Comparison of ENCODE assay signal across 1 cellular context in genomic region chr6:147726342-147726741, GRCh38.
TF ChIP-seq lines count a peak whose summit lies in the region.

No MANE protein-coding gene starts in this region.

TF ChIP-seq in K562, 482 proteins besides CTCF, POLR2A, EP300 and RAD21 (continued from another document):
- TF ChIP-seq, protein P1, sequence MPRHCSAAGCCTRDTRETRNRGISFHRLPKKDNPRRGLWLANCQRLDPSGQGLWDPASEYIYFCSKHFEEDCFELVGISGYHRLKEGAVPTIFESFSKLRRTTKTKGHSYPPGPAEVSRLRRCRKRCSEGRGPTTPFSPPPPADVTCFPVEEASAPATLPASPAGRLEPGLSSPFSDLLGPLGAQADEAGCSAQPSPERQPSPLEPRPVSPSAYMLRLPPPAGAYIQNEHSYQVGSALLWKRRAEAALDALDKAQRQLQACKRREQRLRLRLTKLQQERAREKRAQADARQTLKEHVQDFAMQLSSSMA (CRISPR knock-in tag; IDR thresholded peaks at IDR 0.05) = no peak
- TF ChIP-seq RBM39 (optimal IDR thresholded peaks at IDR 0.05; ENCODE audit: low read depth, low read length) (no peak), MECOM (CRISPR knock-in tag; IDR thresholded peaks at IDR 0.05) (no peak), NCOA1 (IDR thresholded peaks at IDR 0.05; ENCODE audit: low read depth) (no peak), ZBTB17 (CRISPR knock-in tag; IDR thresholded peaks at IDR 0.05) (no peak), MGA (IDR thresholded peaks at IDR 0.05) (no peak), EZH2 (IDR thresholded peaks at IDR 0.05; ENCODE audit: borderline replicate concordance, low read depth, low read length) (no peak), NR3C1 (CRISPR knock-in tag; IDR thresholded peaks at IDR 0.05) (no peak), NR4A1 (CRISPR knock-in tag; IDR thresholded peaks at IDR 0.05) (no peak), NR4A1 (tag; IDR thresholded peaks at IDR 0.05) (no peak), ZBED1 (IDR thresholded peaks at IDR 0.05) (no peak), DACH1 (IDR thresholded peaks at IDR 0.05; ENCODE audit: partially characterized antibody) (no peak), SP2 (IDR thresholded peaks at IDR 0.05; ENCODE audit: extremely low read depth, low read depth, low read length, poor library complexity, severe bottlenecking) (no peak), RB1 (IDR thresholded peaks at IDR 0.05; ENCODE audit: low read depth) (no peak), KHSRP (IDR thresholded peaks at IDR 0.05) (no peak)
- TF ChIP-seq, protein P2, sequence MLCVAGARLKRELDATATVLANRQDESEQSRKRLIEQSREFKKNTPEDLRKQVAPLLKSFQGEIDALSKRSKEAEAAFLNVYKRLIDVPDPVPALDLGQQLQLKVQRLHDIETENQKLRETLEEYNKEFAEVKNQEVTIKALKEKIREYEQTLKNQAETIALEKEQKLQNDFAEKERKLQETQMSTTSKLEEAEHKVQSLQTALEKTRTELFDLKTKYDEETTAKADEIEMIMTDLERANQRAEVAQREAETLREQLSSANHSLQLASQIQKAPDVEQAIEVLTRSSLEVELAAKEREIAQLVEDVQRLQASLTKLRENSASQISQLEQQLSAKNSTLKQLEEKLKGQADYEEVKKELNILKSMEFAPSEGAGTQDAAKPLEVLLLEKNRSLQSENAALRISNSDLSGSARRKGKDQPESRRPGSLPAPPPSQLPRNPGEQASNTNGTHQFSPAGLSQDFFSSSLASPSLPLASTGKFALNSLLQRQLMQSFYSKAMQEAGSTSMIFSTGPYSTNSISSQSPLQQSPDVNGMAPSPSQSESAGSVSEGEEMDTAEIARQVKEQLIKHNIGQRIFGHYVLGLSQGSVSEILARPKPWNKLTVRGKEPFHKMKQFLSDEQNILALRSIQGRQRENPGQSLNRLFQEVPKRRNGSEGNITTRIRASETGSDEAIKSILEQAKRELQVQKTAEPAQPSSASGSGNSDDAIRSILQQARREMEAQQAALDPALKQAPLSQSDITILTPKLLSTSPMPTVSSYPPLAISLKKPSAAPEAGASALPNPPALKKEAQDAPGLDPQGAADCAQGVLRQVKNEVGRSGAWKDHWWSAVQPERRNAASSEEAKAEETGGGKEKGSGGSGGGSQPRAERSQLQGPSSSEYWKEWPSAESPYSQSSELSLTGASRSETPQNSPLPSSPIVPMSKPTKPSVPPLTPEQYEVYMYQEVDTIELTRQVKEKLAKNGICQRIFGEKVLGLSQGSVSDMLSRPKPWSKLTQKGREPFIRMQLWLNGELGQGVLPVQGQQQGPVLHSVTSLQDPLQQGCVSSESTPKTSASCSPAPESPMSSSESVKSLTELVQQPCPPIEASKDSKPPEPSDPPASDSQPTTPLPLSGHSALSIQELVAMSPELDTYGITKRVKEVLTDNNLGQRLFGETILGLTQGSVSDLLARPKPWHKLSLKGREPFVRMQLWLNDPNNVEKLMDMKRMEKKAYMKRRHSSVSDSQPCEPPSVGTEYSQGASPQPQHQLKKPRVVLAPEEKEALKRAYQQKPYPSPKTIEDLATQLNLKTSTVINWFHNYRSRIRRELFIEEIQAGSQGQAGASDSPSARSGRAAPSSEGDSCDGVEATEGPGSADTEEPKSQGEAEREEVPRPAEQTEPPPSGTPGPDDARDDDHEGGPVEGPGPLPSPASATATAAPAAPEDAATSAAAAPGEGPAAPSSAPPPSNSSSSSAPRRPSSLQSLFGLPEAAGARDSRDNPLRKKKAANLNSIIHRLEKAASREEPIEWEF (CRISPR knock-in tag; IDR thresholded peaks at IDR 0.05) = no peak
- TF ChIP-seq, protein P3, sequence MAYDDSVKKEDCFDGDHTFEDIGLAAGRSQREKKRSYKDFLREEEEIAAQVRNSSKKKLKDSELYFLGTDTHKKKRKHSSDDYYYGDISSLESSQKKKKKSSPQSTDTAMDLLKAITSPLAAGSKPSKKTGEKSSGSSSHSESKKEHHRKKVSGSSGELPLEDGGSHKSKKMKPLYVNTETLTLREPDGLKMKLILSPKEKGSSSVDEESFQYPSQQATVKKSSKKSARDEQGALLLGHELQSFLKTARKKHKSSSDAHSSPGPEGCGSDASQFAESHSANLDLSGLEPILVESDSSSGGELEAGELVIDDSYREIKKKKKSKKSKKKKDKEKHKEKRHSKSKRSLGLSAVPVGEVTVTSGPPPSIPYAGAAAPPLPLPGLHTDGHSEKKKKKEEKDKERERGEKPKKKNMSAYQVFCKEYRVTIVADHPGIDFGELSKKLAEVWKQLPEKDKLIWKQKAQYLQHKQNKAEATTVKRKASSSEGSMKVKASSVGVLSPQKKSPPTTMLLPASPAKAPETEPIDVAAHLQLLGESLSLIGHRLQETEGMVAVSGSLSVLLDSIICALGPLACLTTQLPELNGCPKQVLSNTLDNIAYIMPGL (CRISPR knock-in tag; IDR thresholded peaks at IDR 0.05) = no peak
